ENCODE assay signal across 8 cellular contexts in genomic region chr9:131276891-131277672, GRCh38. TPM values are rescaled to one million over a fixed set of nuclear protein-coding genes. Genes with fewer than 3 reads are reported as not detected.
DNase-seq lines count a peak whose midpoint lies in the region; ATAC-seq and TF ChIP-seq lines count a peak whose summit lies in the region.

No MANE protein-coding gene starts in this region.

- H2BK5ac ChIP-seq in trophoblast cell (ENCODE audit: low read depth, low read length, poor library complexity), result no peak overlapping the region

- no peak overlapping the region for H4K91ac ChIP-seq in trophoblast cell (ENCODE audit: low read depth, low read length)

- no peak overlapping the region for H3K9ac ChIP-seq in trophoblast cell (ENCODE audit: low read length)

- no peak overlapping the region for H2BK120ac ChIP-seq in trophoblast cell (ENCODE audit: insufficient read depth, low read length, poor library complexity)

- no peak overlapping the region for H2BK12ac ChIP-seq in trophoblast cell (ENCODE audit: low read length)

- peak overlapping the region; percentile 48 for H3K4me3 ChIP-seq in epithelial cell of proximal tubule (ENCODE audit: low read depth, low read length)
- H3K4me3 ChIP-seq in trophoblast cell (ENCODE audit: low read depth, low read length), result peak overlapping the region; percentile 60

- H3K23ac ChIP-seq in trophoblast cell (ENCODE audit: low read length), result no peak overlapping the region

- no peaks in the 10 kb centered on the region for H3K79me1 ChIP-seq in trophoblast cell (ENCODE audit: low read length)

- no peaks in the 10 kb centered on the region for H3K79me2 ChIP-seq in trophoblast cell (ENCODE audit: control insufficient read depth, insufficient read depth, low read length, poor library complexity)

- no peak overlapping the region for H3K27ac ChIP-seq in trophoblast cell (ENCODE audit: low read depth, low read length)

- peaks cover 23% of the 10 kb centered on the region for H3K27me3 ChIP-seq in trophoblast cell (ENCODE audit: insufficient read depth, low read length)

- H2AK5ac ChIP-seq in trophoblast cell (ENCODE audit: low read length), result no peak overlapping the region

- peak overlapping the region; percentile 17 for H2AFZ ChIP-seq in trophoblast cell (ENCODE audit: insufficient read depth, low read length, poor library complexity)

- H4K8ac ChIP-seq in trophoblast cell (ENCODE audit: low read depth, low read length), result no peak overlapping the region

- peaks cover 2 to 4% of the 10 kb centered on the region in 2 experiments for H3K4me1 ChIP-seq in trophoblast cell (ENCODE audit: control insufficient read depth in 1 of 2, insufficient read depth in 2 of 2, low read length in 2 of 2)

- peaks cover 3% of the 10 kb centered on the region for H3K9me3 ChIP-seq in trophoblast cell (ENCODE audit: insufficient read depth, low read depth, low read length)

- H4K12ac ChIP-seq in trophoblast cell (ENCODE audit: low read depth, low read length), result no peak overlapping the region

- H3K18ac ChIP-seq in trophoblast cell (ENCODE audit: low read length), result no peak overlapping the region

- no peak for TF ChIP-seq CTCF in epithelial cell of proximal tubule (conservative IDR thresholded peaks at IDR 0.05; ENCODE audit: low read depth, low read length)

- H3K36me3 ChIP-seq in trophoblast cell (ENCODE audit: control insufficient read depth in 1 of 2, insufficient read depth in 2 of 2, low read length in 2 of 2), result no peaks in the 10 kb centered on the region

- DNase-seq in Right ventricle myocardium inferior (ENCODE audit: missing footprints), result no peak
- DNase-seq in cardiac septum (ENCODE audit: low spot score), result no peak
- peak; percentile 40 for DNase-seq in T-helper 22 cell (ENCODE audit: low read depth)
- DNase-seq in epithelial cell of proximal tubule (ENCODE audit: low read depth), result no peak
- peak; percentile 42 to 61 for DNase-seq in trophoblast cell
- DNase-seq in NCI-H446 treated with DMSO at 0.1 percent for 48 hours (lab: John Stamatoyannopoulos, UW), result no peak
- DNase-seq in islet precursor cell, result no peak

- intact Hi-C loops in Right ventricle myocardium inferior (cut with DNase I), result no loop called here
- intact Hi-C loops in cardiac septum (cut with DNase I), result loop anchor here (5.0 to 10.0 kb wide), 3 partner anchors 58 to 118 kb away; partner anchors contain the start of gene PRRC2B

- WGBS in trophoblast cell (ENCODE audit: extremely low coverage, insufficient coverage, insufficient read length), result no CpG with 5 or more reads among the region's 107 CpGs

- no peak overlapping the region for H3K14ac ChIP-seq in trophoblast cell (ENCODE audit: low read length)

- ATAC-seq in Right ventricle myocardium inferior, result peak; percentile 6
- no peak for ATAC-seq in HG03025 (IDR thresholded peaks at IDR 0.05; ENCODE audit: low FRiP score, unreplicated experiment)

- peak overlapping the region; percentile 78 for H3K4me2 ChIP-seq in trophoblast cell (ENCODE audit: low read length)

- H3K4ac ChIP-seq in trophoblast cell (ENCODE audit: low read depth, low read length), result no peak overlapping the region

RNA-seq across cellular contexts. Expression of gene FAM78A, which starts 0.8 kb away (rescaled TPM):
- total RNA-seq in Right ventricle myocardium inferior (62.9 TPM), cardiac septum (27.2 TPM), epithelial cell of proximal tubule (under 0.01 and 0.29 TPM in 2 replicates)
- polyA plus RNA-seq in trophoblast cell (2013), result 0.56 and 0.60 TPM in 2 replicates

RNA-seq across cellular contexts. Expression of gene PLPP7, which starts 12.4 kb away (rescaled TPM):
- 107 TPM for total RNA-seq in Right ventricle myocardium inferior
- total RNA-seq in cardiac septum, result 78.7 TPM
- 0.65 and 2.2 TPM in 2 replicates for total RNA-seq in epithelial cell of proximal tubule
- polyA plus RNA-seq in trophoblast cell (2013), result 0.10 and 0.17 TPM in 2 replicates

Comparison
In these comparisons a context has a peak if more than half of its experiments do, and no peak if none do; other contexts are left out.
1. DNase-seq: peak in T-helper 22 cell (single experiment) and trophoblast cell (2 of 2); none in Right ventricle myocardium inferior (single experiment), cardiac septum (single experiment), epithelial cell of proximal tubule (single experiment), NCI-H446 treated with DMSO at 0.1 percent for 48 hours (single experiment) and islet precursor cell (single experiment).
2. RNA of gene FAM78A, which starts 0.8 kb away (total RNA-seq): 62.9 TPM in Right ventricle myocardium inferior (single experiment) and 27.2 TPM in cardiac septum (single experiment); under 0.01 to 0.29 TPM in epithelial cell of proximal tubule; every median in the first group is over 10 times any median in the second.
3. RNA of gene PLPP7, which starts 12.4 kb away (total RNA-seq): 107 TPM in Right ventricle myocardium inferior (single experiment) and 78.7 TPM in cardiac septum (single experiment); 0.65 to 2.2 TPM in epithelial cell of proximal tubule; every median in the first group is over 10 times any median in the second.